8 cellular contexts compared by ENCODE assay signal in the genomic region with DNA sequence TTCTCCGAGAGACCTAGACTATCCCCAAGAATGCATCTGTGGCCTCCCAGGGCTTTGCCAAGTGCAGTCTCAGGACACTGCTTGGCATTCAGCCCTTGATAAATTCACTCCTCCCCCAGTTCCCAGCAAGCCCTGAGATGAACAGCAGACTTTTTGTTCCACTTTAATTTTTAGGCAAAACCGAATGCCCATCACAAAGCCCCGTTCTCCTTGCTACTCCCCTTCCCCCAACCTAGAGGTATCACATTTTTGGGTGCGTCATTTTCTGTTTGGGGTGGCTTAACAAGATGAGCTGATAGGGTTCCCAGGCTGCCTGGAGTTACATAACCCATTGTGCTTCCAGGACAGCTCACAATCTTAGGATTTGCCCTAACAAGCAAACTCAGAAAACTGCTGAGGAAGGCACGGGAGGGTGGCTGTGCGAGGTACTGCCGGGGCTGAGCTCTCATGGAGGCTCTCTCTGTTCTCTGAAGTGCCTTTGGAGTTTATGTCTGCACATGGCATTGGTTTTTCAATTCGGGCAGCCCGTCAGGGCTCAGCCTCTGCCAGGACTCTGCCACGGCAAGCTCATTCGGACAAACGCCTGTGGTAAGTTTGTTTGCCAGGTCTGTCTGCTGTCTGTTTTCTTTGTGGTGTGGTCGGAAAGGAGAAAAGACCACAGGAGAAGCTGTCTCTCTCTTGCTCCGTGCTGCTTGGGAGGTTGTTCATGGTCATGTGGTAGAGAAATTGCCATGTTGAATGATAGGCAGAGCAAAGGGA. TPM values are rescaled to one million over a fixed set of nuclear protein-coding genes. Genes with fewer than 3 reads are reported as not detected.
DNase-seq lines count a peak whose midpoint lies in the region; ATAC-seq, FAIRE-seq and TF ChIP-seq lines count a peak whose summit lies in the region.

A gene with protein sequence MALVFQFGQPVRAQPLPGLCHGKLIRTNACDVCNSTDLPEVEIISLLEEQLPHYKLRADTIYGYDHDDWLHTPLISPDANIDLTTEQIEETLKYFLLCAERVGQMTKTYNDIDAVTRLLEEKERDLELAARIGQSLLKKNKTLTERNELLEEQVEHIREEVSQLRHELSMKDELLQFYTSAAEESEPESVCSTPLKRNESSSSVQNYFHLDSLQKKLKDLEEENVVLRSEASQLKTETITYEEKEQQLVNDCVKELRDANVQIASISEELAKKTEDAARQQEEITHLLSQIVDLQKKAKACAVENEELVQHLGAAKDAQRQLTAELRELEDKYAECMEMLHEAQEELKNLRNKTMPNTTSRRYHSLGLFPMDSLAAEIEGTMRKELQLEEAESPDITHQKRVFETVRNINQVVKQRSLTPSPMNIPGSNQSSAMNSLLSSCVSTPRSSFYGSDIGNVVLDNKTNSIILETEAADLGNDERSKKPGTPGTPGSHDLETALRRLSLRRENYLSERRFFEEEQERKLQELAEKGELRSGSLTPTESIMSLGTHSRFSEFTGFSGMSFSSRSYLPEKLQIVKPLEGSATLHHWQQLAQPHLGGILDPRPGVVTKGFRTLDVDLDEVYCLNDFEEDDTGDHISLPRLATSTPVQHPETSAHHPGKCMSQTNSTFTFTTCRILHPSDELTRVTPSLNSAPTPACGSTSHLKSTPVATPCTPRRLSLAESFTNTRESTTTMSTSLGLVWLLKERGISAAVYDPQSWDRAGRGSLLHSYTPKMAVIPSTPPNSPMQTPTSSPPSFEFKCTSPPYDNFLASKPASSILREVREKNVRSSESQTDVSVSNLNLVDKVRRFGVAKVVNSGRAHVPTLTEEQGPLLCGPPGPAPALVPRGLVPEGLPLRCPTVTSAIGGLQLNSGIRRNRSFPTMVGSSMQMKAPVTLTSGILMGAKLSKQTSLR (plus strand): TSS at position 385 of the 759 bp plus-strand sequence. CDS start 113 bp downstream, at position 498.

- intact Hi-C loops in CD4-positive, alpha-beta T cell (cut with DNase I, micrococcal nuclease), result no loop called here
- intact Hi-C loops in activated B cell treated with CpG ODN at 0.5 μM for 24 hours (cut with micrococcal nuclease), result loop anchor here (5.0 to 10.0 kb wide), 2 partner anchors 34 to 1766 kb away; no protein-coding TSS in a partner anchor

- peak within 1 kb of the TSS; percentile 31 for H3K4me3 ChIP-seq in parathyroid adenoma (ENCODE audit: low read depth, low read length)

- DNase-seq in CD4-positive, alpha-beta T cell, result no peak
- DNase-seq in activated B cell treated with CpG ODN at 0.5 μM for 24 hours (no peak), frontal cortex (ENCODE audit: low spot score in 2 of 2) (no peak), RPMI8226 (no peak), KG1 (lab: John Stamatoyannopoulos, UW) (no peak), CD1c-positive myeloid dendritic cell (ENCODE audit: extremely low spot score) (no peak)

- H3K27ac Mint-ChIP-seq in CD4-positive, alpha-beta T cell, result no peak within 1 kb of the TSS
- peak within 1 kb of the TSS; percentile 86 for H3K27ac Mint-ChIP-seq in activated B cell treated with CpG ODN at 0.5 μM for 24 hours

- peak within 1 kb of the TSS; percentile 60 for H3K4me2 ChIP-seq in parathyroid adenoma (ENCODE audit: low read length)

- no peaks in the 10 kb centered on the region for H3K9me3 Mint-ChIP-seq in CD4-positive, alpha-beta T cell
- H3K9me3 Mint-ChIP-seq in activated B cell treated with CpG ODN at 0.5 μM for 24 hours, result peaks cover 7% of the 10 kb centered on the region

- no peaks in the 10 kb centered on the region for H3K27me3 ChIP-seq in CD4-positive, alpha-beta T cell (ENCODE audit: control insufficient read depth, insufficient read depth, low read length)
- H3K27me3 ChIP-seq in parathyroid adenoma (ENCODE audit: control insufficient read depth, insufficient read depth, low read length), result no peaks in the 10 kb centered on the region

- H2AFZ ChIP-seq in parathyroid adenoma, result peak within 1 kb of the TSS; percentile 58

- H3K27ac ChIP-seq in CD4-positive, alpha-beta T cell (ENCODE audit: low read depth, low read length), result no peak within 1 kb of the TSS
- H3K27ac ChIP-seq in parathyroid adenoma, result peak within 1 kb of the TSS; percentile 77

- peaks cover 24% of the 10 kb centered on the region for H3K79me2 ChIP-seq in parathyroid adenoma

- no peaks in the 10 kb centered on the region for H3K36me3 ChIP-seq in parathyroid adenoma (ENCODE audit: control insufficient read depth, insufficient read depth, low read length)

- TF ChIP-seq CTCF in CD4-positive, alpha-beta T cell (IDR thresholded peaks at IDR 0.05), result no peak
- TF ChIP-seq CTCF in activated B cell treated with CpG ODN at 0.5 μM for 24 hours (IDR thresholded peaks at IDR 0.05) (no peak), parathyroid adenoma (IDR thresholded peaks at IDR 0.05) (no peak)

- CTCF ChIA-PET in CD4-positive, alpha-beta T cell (lab: Charles Lee), result no interaction called here
- CTCF ChIA-PET in activated B cell treated with CpG ODN at 0.5 μM for 24 hours (lab: Charles Lee), result interaction anchor here (0.8 to 1.5 kb wide), 3 partner anchors 9 to 100 kb away, joined by 3 to 6 read pairs (median 4); no protein-coding TSS in a partner anchor

- no peak for FAIRE-seq in frontal cortex (lab: Jason Lieb, UNC)

- H3K9me3 ChIP-seq in CD4-positive, alpha-beta T cell (ENCODE audit: control insufficient read depth, low read length), result no peaks in the 10 kb centered on the region
- no peaks in the 10 kb centered on the region for H3K9me3 ChIP-seq in parathyroid adenoma (ENCODE audit: control insufficient read depth, low read length)

- H3K4me1 Mint-ChIP-seq in CD4-positive, alpha-beta T cell (ENCODE audit: low read depth), result peaks cover 25% of the 10 kb centered on the region
- peaks cover 82% of the 10 kb centered on the region for H3K4me1 Mint-ChIP-seq in activated B cell treated with CpG ODN at 0.5 μM for 24 hours

- peaks cover 50% of the 10 kb centered on the region for H3K36me3 Mint-ChIP-seq in CD4-positive, alpha-beta T cell (ENCODE audit: low read depth)
- H3K36me3 Mint-ChIP-seq in activated B cell treated with CpG ODN at 0.5 μM for 24 hours (ENCODE audit: low read depth), result peaks cover 68% of the 10 kb centered on the region

- no peak within 1 kb of the TSS for H3K9ac ChIP-seq in parathyroid adenoma

- POLR2A ChIA-PET in CD4-positive, alpha-beta T cell (lab: Charles Lee), result interaction anchor here (0.7 kb wide), 1 partner anchor 70 kb away, joined by 3 read pairs; no protein-coding TSS in a partner anchor
- POLR2A ChIA-PET in activated B cell treated with CpG ODN at 0.5 μM for 24 hours (lab: Charles Lee), result interaction anchor here (0.5 to 4.2 kb wide), 5 partner anchors 10 to 877 kb away, joined by 3 to 26 read pairs (median 11); no protein-coding TSS in a partner anchor

- H3K4me1 ChIP-seq in parathyroid adenoma, result peaks cover 19% of the 10 kb centered on the region

- no peaks in the 10 kb centered on the region for H3K27me3 Mint-ChIP-seq in CD4-positive, alpha-beta T cell
- H3K27me3 Mint-ChIP-seq in activated B cell treated with CpG ODN at 0.5 μM for 24 hours, result no peaks in the 10 kb centered on the region

- no peak within 1 kb of the TSS for H3K4me3 Mint-ChIP-seq in CD4-positive, alpha-beta T cell
- H3K4me3 Mint-ChIP-seq in activated B cell treated with CpG ODN at 0.5 μM for 24 hours, result peak within 1 kb of the TSS; percentile 29

- no peak for ATAC-seq in CD4-positive, alpha-beta T cell (ENCODE audit: poor library complexity)
- ATAC-seq in activated B cell treated with CpG ODN at 0.5 μM for 24 hours (ENCODE audit: low read depth) (no peak), GM18511 (IDR thresholded peaks at IDR 0.05; ENCODE audit: unreplicated experiment) (no peak)

RNA-seq across cellular contexts. Expression of the gene that starts here (rescaled TPM):
- 10 to 100 TPM; 16.0 to 16.7 TPM for total RNA-seq in CD4-positive, alpha-beta T cell
- 54.5 and 58.4 TPM in 2 replicates for total RNA-seq in activated B cell treated with CpG ODN at 0.5 μM for 24 hours
- 28.1 TPM for total RNA-seq in frontal cortex
